Comparison of ENCODE assay signal across 9 cellular contexts in genomic region chr2:170716851-170717598, GRCh38. TPM values are rescaled to one million over a fixed set of nuclear protein-coding genes. Genes with fewer than 3 reads are reported as not detected.
A peak's percentile ranks its signal among the peaks of the same experiment; 100 is the strongest.
DNase-seq lines count a peak whose midpoint lies in the region; ATAC-seq, FAIRE-seq and TF ChIP-seq lines count a peak whose summit lies in the region.
"Had no signal": no experiment of that assay in that cellular context is flagged by ENCODE, and none has a peak within 500 bp of the region (broad histone marks: within the 10 kb centered on the region; RNA-seq: fewer than 3 reads in every experiment).

No MANE protein-coding gene starts in this region.

- H3K36me3 ChIP-seq in HepG2 (replicated peaks in 1 of 2; ENCODE audit: control insufficient read depth in 1 of 2, insufficient read depth in 2 of 2, low read length in 2 of 2) (peaks cover 7 to 9% of the 10 kb centered on the region in 2 experiments; a peak in 4 of 5 replicates), suprapubic skin (no peaks in the 10 kb centered on the region)

- POLR2A ChIA-PET in HepG2 (lab: Yijun Ruan, JAX) = interaction anchor here (1.4 to 7.9 kb wide), 9 partner anchors 7 to 347 kb away, joined by 3 to 123 read pairs (median 10); partner anchors contain the start of genes ERICH2 and GORASP2

- no peak overlapping the region for H3K27ac Mint-ChIP-seq in dendritic cell treated with granulocyte-macrophage colony-stimulating factor and Interleukin-4, amounts not matched to agents 40 ng/mL and 50 ng/mL, for 4 days

- FAIRE-seq in HepG2 (lab: Jason Lieb, UNC) = no peak

- no peaks in the 10 kb centered on the region for H3K36me3 Mint-ChIP-seq in dendritic cell treated with granulocyte-macrophage colony-stimulating factor and Interleukin-4, amounts not matched to agents 40 ng/mL and 50 ng/mL, for 4 days (ENCODE audit: low read depth)

- H3K27ac ChIP-seq in HepG2 (ENCODE audit: extremely low read length, insufficient read depth, low read length) = peak overlapping the region; percentile 100
- H3K27ac ChIP-seq in suprapubic skin = peak overlapping the region; percentile 68
- H3K27ac ChIP-seq: VCaP had no signal

- no TSS peak for BruUV-seq in HepG2 (replicated peaks; lab: Mats Ljungman, UMichigan)

- TF ChIP-seq EP300 in HepG2 (IDR thresholded peaks at IDR 0.05; ENCODE audit: low read depth in 2 of 2, low read length in 2 of 2) (0 out of 4 replicates have a peak, but pooled peaks of 1 of the 2 experiments have one; percentile 18), HepG2 (CRISPR knock-in tag; IDR thresholded peaks at IDR 0.05; ENCODE audit: borderline replicate concordance) (no peak), suprapubic skin (IDR thresholded peaks at IDR 0.05) (no peak)

- H3K4me3 Mint-ChIP-seq in dendritic cell treated with granulocyte-macrophage colony-stimulating factor and Interleukin-4, amounts not matched to agents 40 ng/mL and 50 ng/mL, for 4 days = peak overlapping the region; percentile 67

- peaks cover 36% of the 10 kb centered on the region for H3K4me1 Mint-ChIP-seq in dendritic cell treated with granulocyte-macrophage colony-stimulating factor and Interleukin-4, amounts not matched to agents 40 ng/mL and 50 ng/mL, for 4 days (ENCODE audit: low read depth)

- intact Hi-C loops in dendritic cell treated with granulocyte-macrophage colony-stimulating factor and Interleukin-4, amounts not matched to agents 40 ng/mL and 50 ng/mL, for 4 days (cut with micrococcal nuclease) = loop anchor here (10.0 kb wide), 1 partner anchor 352 kb away; no protein-coding TSS in a partner anchor
- intact Hi-C loops in HepG2 (cut with micrococcal nuclease; ENCODE audit: unreplicated experiment) (no loop called here), sciatic nerve (cut with DNase I) (no loop called here)

- WGBS in HepG2 (ENCODE audit: low lambda C conversion rate) = 3% methylated on average over 44 of the region's 74 CpGs
- WGBS in suprapubic skin = 16% methylated on average over 9 of the region's 74 CpGs

- peak overlapping the region; percentile 99 for H3K9ac ChIP-seq in HepG2 (ENCODE audit: insufficient read depth, low read depth, low read length)

- no peak overlapping the region for H2AFZ ChIP-seq in HepG2 (ENCODE audit: low read length)

- peak; percentile 30 for TF ChIP-seq CTCF in AG10803 (conservative IDR thresholded peaks at IDR 0.05; ENCODE audit: low read length)
- peak; percentile 70 for TF ChIP-seq CTCF in HepG2 (CRISPR knock-in tag; IDR thresholded peaks at IDR 0.05)
- TF ChIP-seq CTCF in suprapubic skin (IDR thresholded peaks at IDR 0.05) = peak in 1 of 2 donors; percentile 79

- peak; percentile 94 for TF ChIP-seq RAD21 in HepG2 (CRISPR knock-in tag; IDR thresholded peaks at IDR 0.05)

- H3K4me3 ChIP-seq in AG10803 (ENCODE audit: low read length) = no peak overlapping the region
- peak overlapping the region; percentile 86 to 99 (median 99) for H3K4me3 ChIP-seq in HepG2 (replicated peaks in 1 of 3; ENCODE audit: insufficient read depth in 1 of 3, low read depth in 2 of 3, low read length in 3 of 3)
- peak overlapping the region; percentile 60 for H3K4me3 ChIP-seq in suprapubic skin

- peaks cover 81% of the 10 kb centered on the region for H3K27me3 Mint-ChIP-seq in dendritic cell treated with granulocyte-macrophage colony-stimulating factor and Interleukin-4, amounts not matched to agents 40 ng/mL and 50 ng/mL, for 4 days

- no peaks in the 10 kb centered on the region for H3K9me3 ChIP-seq in HepG2 (ENCODE audit: low read length)
- H3K9me3 ChIP-seq in suprapubic skin = no peaks in the 10 kb centered on the region

- DNase-seq in AG10803 (ENCODE audit: low read depth) (peak; percentile 31), NCI-H748 (lab: John Stamatoyannopoulos, UW; ENCODE audit: unreplicated experiment) (peak; percentile 89), HepG2 (ENCODE audit: low spot score) (peak; percentile 69), suprapubic skin (ENCODE audit: low spot score in 2 of 2) (peak; percentile 74 to 84), amniotic stem cell (lab: John Stamatoyannopoulos, UW) (no peak), sciatic nerve (ENCODE audit: low spot score) (no peak)

- peak; percentile 28 for ATAC-seq in HepG2
- no peak for ATAC-seq in HG03469 (IDR thresholded peaks at IDR 0.05; ENCODE audit: unreplicated experiment)
- ATAC-seq in sciatic nerve = no peak

- CTCF ChIA-PET in HepG2 (lab: Yijun Ruan, JAX; ENCODE audit: low intra/inter-chr PET ratio, low total read pairs) = interaction anchor here (0.7 to 2.1 kb wide), 6 partner anchors 95 to 347 kb away, joined by 3 to 7 read pairs (median 4); no protein-coding TSS in a partner anchor

- in situ Hi-C loops in HepG2 (cut with HindIII; ENCODE audit: extremely low pct_ligation_motif_present, low pct_unique_long_range_greater_than_20kb) = loop anchor here (5.0 to 10.0 kb wide), 3 partner anchors 95 to 438 kb away; no protein-coding TSS in a partner anchor

- H3K4me1 ChIP-seq in HepG2 (ENCODE audit: insufficient read depth, low read length) (peaks cover 34% of the 10 kb centered on the region), suprapubic skin (peaks cover 54% of the 10 kb centered on the region)

- peaks cover 50% of the 10 kb centered on the region for H4K20me1 ChIP-seq in HepG2 (ENCODE audit: insufficient read depth, low read length)

- TF ChIP-seq POLR2A in HepG2 (IDR thresholded peaks at IDR 0.05; ENCODE audit: insufficient read depth in 1 of 2, low read depth in 2 of 2, low read length in 2 of 2) = peak in 1 of 2 experiments; percentile 45; a peak in 1 of 4 replicates
- TF ChIP-seq POLR2A in suprapubic skin (IDR thresholded peaks at IDR 0.05) = no peak

- H3K27me3 ChIP-seq in HepG2 (ENCODE audit: control insufficient read depth in 1 of 2, insufficient read depth in 2 of 2, low read length in 2 of 2) (no peaks in the 10 kb centered on the region; a peak in 1 of 5 replicates), suprapubic skin (peaks cover 86% of the 10 kb centered on the region)

- no peaks in the 10 kb centered on the region for H3K9me3 Mint-ChIP-seq in dendritic cell treated with granulocyte-macrophage colony-stimulating factor and Interleukin-4, amounts not matched to agents 40 ng/mL and 50 ng/mL, for 4 days

- H3K79me2 ChIP-seq in HepG2 (ENCODE audit: insufficient read depth, low read length) = peaks cover 68% of the 10 kb centered on the region

- peak overlapping the region; percentile 81 for H3K4me2 ChIP-seq in HepG2 (ENCODE audit: low read depth, low read length)

TF ChIP-seq in HepG2, 621 proteins besides CTCF, POLR2A, EP300 and RAD21 (continues in another document):
- TF ChIP-seq KMT2A (CRISPR knock-in tag; IDR thresholded peaks at IDR 0.05) = peak; percentile 95

RNA-seq across cellular contexts. Expression of gene SP5, which starts 1.9 kb away (rescaled TPM):
- total RNA-seq in HepG2 (2016; rRNA removed; fragmentation: Illumina TruSeq; extraction: Trizol) = 86.9 and 119 TPM in 2 replicates
- 64.4 and 65.1 TPM in 2 replicates for total RNA-seq in HepG2 (2016; cell fraction: cytosol; rRNA removed; fragmentation: Illumina TruSeq; extraction: Trizol; ENCODE audit: low read depth)
- 88.6 and 124 TPM in 2 replicates for total RNA-seq in HepG2 (2016; cell fraction: insoluble cytoplasmic fraction; rRNA removed; fragmentation: Illumina TruSeq; extraction: Trizol)
- 116 and 154 TPM in 2 replicates for total RNA-seq in HepG2 (2016; cell fraction: membrane; rRNA removed; fragmentation: Illumina TruSeq; extraction: Trizol)
- total RNA-seq in HepG2 (2016; cell fraction: nucleus; rRNA removed; fragmentation: Illumina TruSeq; extraction: Trizol) = 66.7 and 66.9 TPM in 2 replicates
- polyA plus RNA-seq in HepG2 (2011; rRNA removed) = 50.8 and 52.3 TPM in 2 replicates
- polyA plus RNA-seq in HepG2 (2011; cell fraction: cytosol; rRNA removed) = 37.8 and 80.3 TPM in 2 replicates
- 69.4 and 108 TPM in 2 replicates for polyA plus RNA-seq in HepG2 (2011; cell fraction: nucleus; rRNA removed)
- 78.5 and 105 TPM in 2 replicates for polyA plus RNA-seq in HepG2 (2012)
- polyA plus RNA-seq in HepG2 (2016; cell fraction: cytosol; fragmentation: Illumina TruSeq; extraction: Trizol; ENCODE audit: low read depth) = 52.2 and 60.9 TPM in 2 replicates
- polyA plus RNA-seq in HepG2 (2016; cell fraction: insoluble cytoplasmic fraction; fragmentation: Illumina TruSeq; extraction: Trizol; ENCODE audit: low read depth) = 151 and 153 TPM in 2 replicates
- polyA plus RNA-seq in HepG2 (2016; cell fraction: membrane; fragmentation: Illumina TruSeq; extraction: Trizol; ENCODE audit: low read depth) = 94.4 and 101 TPM in 2 replicates
- 128 and 147 TPM in 2 replicates for polyA plus RNA-seq in HepG2 (2016; cell fraction: nucleus; fragmentation: Illumina TruSeq; extraction: Trizol; ENCODE audit: insufficient read depth, low read depth)
- polyA minus RNA-seq in HepG2 (2011; rRNA and poly(A)+ RNA removed; ENCODE audit: low replicate concordance) = 0.09 and 136 TPM in 2 replicates
- 71.0 and 98.0 TPM in 2 replicates for polyA minus RNA-seq in HepG2 (2011; cell fraction: cytosol; rRNA and poly(A)+ RNA removed)
- 42.4 and 69.9 TPM in 2 replicates for polyA minus RNA-seq in HepG2 (2011; cell fraction: nucleus; rRNA and poly(A)+ RNA removed)
- 1 to 10 TPM in 1 of 4 donors, under 1 TPM in 2, not detected in 1; 0.32 to 1.3 (median 0.89) TPM for total RNA-seq in suprapubic skin
- 2.4 TPM for total RNA-seq in sciatic nerve

RNA-seq across cellular contexts. Expression of gene ERICH2, which starts 53.2 kb away (rescaled TPM):
- total RNA-seq in HepG2 (2016; rRNA removed; fragmentation: Illumina TruSeq; extraction: Trizol) = not detected in 2 replicates
- not detected in 2 replicates for total RNA-seq in HepG2 (2016; cell fraction: cytosol; rRNA removed; fragmentation: Illumina TruSeq; extraction: Trizol; ENCODE audit: low read depth)
- not detected in 2 replicates for total RNA-seq in HepG2 (2016; cell fraction: insoluble cytoplasmic fraction; rRNA removed; fragmentation: Illumina TruSeq; extraction: Trizol)
- total RNA-seq in HepG2 (2016; cell fraction: membrane; rRNA removed; fragmentation: Illumina TruSeq; extraction: Trizol) = not detected in 2 replicates
- total RNA-seq in HepG2 (2016; cell fraction: nucleus; rRNA removed; fragmentation: Illumina TruSeq; extraction: Trizol) = not detected in 2 replicates
- polyA plus RNA-seq in HepG2 (2011; rRNA removed) = not detected in 2 replicates
- polyA plus RNA-seq in HepG2 (2011; cell fraction: cytosol; rRNA removed) = not detected in 2 replicates
- polyA plus RNA-seq in HepG2 (2011; cell fraction: nucleus; rRNA removed) = not detected in 2 replicates
- polyA plus RNA-seq in HepG2 (2012) = not detected in 2 replicates
- not detected in 2 replicates for polyA plus RNA-seq in HepG2 (2016; cell fraction: cytosol; fragmentation: Illumina TruSeq; extraction: Trizol; ENCODE audit: low read depth)
- not detected in 2 replicates for polyA plus RNA-seq in HepG2 (2016; cell fraction: insoluble cytoplasmic fraction; fragmentation: Illumina TruSeq; extraction: Trizol; ENCODE audit: low read depth)
- polyA plus RNA-seq in HepG2 (2016; cell fraction: membrane; fragmentation: Illumina TruSeq; extraction: Trizol; ENCODE audit: low read depth) = not detected in 2 replicates
- polyA plus RNA-seq in HepG2 (2016; cell fraction: nucleus; fragmentation: Illumina TruSeq; extraction: Trizol; ENCODE audit: insufficient read depth, low read depth) = not detected in 2 replicates
- not detected in 2 replicates for polyA minus RNA-seq in HepG2 (2011; rRNA and poly(A)+ RNA removed; ENCODE audit: low replicate concordance)
- polyA minus RNA-seq in HepG2 (2011; cell fraction: cytosol; rRNA and poly(A)+ RNA removed) = not detected in 2 replicates
- not detected in 2 replicates for polyA minus RNA-seq in HepG2 (2011; cell fraction: nucleus; rRNA and poly(A)+ RNA removed)
- total RNA-seq in suprapubic skin = not detected
- total RNA-seq in sciatic nerve = 0.85 TPM

Comparison
In these comparisons a context has a peak if more than half of its experiments do, and no peak if none do; other contexts are left out.
1. DNase-seq: peak in AG10803 (single experiment), NCI-H748 (single experiment), HepG2 (single experiment) and suprapubic skin (2 of 2); none in amniotic stem cell (single experiment) and sciatic nerve (single experiment).
2. RNA of gene SP5, which starts 1.9 kb away (total RNA-seq): 64.4 to 154 TPM in HepG2; 2.4 TPM in sciatic nerve (single experiment) and 0.32 to 1.3 TPM in suprapubic skin; every median in the first group is over 10 times any median in the second.